1 cellular context compared by ENCODE assay signal in genomic region chr11:30128269-30128932, GRCh38.
TF ChIP-seq lines count a peak whose summit lies in the region.

No MANE protein-coding gene starts in this region.

TF ChIP-seq in WTC11, 78 proteins besides CTCF, POLR2A, EP300 and RAD21 (continued from another document):
- no peak for TF ChIP-seq STAT6 (CRISPR knock-in tag; conservative IDR thresholded peaks at IDR 0.05; ENCODE audit: low read depth)
